7 cellular contexts compared by ENCODE assay signal in the genomic region with DNA sequence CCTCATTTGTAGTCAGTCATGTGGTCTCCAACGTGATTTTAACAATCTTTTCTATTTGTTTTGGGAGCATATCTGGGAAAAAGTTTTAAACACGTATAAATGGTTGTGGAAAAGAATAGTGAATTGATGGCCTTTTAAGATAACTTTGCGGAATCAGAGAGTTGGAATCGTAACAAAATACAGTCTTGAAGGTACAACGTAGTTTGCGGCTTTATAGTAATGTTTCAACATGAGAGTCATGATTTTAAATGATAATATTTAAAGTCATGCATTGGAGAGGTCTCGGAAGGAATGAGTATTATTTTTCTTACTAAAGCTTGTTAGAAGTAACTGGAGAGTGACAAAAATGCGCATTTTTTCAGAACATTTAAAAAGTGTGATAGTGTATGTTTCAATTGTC. TPM values are rescaled to one million over a fixed set of nuclear protein-coding genes. Genes with fewer than 3 reads are reported as not detected.
DNase-seq lines count a peak whose midpoint lies in the region; ATAC-seq lines count a peak whose summit lies in the region.

No MANE protein-coding gene starts in this region.

- H3K27ac ChIP-seq in HUES64 (ENCODE audit: low read depth, low read length) (0 out of 2 replicates have a peak overlapping the region, but pooled peaks have one; percentile 28), stomach smooth muscle (ENCODE audit: low read length) (no peak overlapping the region)

- peak overlapping the region; percentile 99 for H3K27ac Mint-ChIP-seq in activated naive CD4-positive, alpha-beta T cell treated with anti-CD3 and anti-CD28 coated beads, Interleukin-2, amount 50 U/mL, for 72 hours

- H3K4me1 ChIP-seq in HUES64 (ENCODE audit: insufficient read depth, low read length) (peaks cover 41% of the 10 kb centered on the region), stomach smooth muscle (ENCODE audit: control insufficient read depth, insufficient read depth, low read length) (peaks cover 4% of the 10 kb centered on the region)

- ATAC-seq in activated naive CD4-positive, alpha-beta T cell treated with anti-CD3 and anti-CD28 coated beads, Interleukin-2, amount 50 U/mL, for 72 hours: no peak

- H3K4me3 ChIP-seq in HUES64 (ENCODE audit: low read length) (peak overlapping the region; percentile 99), iPS-18c (ENCODE audit: insufficient read depth, low read depth, low read length) (peak overlapping the region; percentile 96), stomach smooth muscle (ENCODE audit: low read length in 2 of 2) (peak overlapping the region; percentile 74 to 90)

- no peaks in the 10 kb centered on the region for H3K27me3 ChIP-seq in HUES64 (ENCODE audit: insufficient read depth, low read length)
- H3K27me3 ChIP-seq in stomach smooth muscle (ENCODE audit: control insufficient read depth in 1 of 2, insufficient read depth in 2 of 2, low read length in 2 of 2): no peaks in the 10 kb centered on the region

- H3K36me3 ChIP-seq in HUES64 (ENCODE audit: insufficient read depth, low read length) (peaks cover 15% of the 10 kb centered on the region), stomach smooth muscle (ENCODE audit: control insufficient read depth in 2 of 2, insufficient read depth in 2 of 2, low read length in 2 of 2) (no peaks in the 10 kb centered on the region)

- H3K9ac ChIP-seq in HUES64 (ENCODE audit: low read depth, low read length) (peak overlapping the region; percentile 90), stomach smooth muscle (ENCODE audit: low read length in 2 of 2) (peak overlapping the region; percentile 90 to 94)

- no peak for DNase-seq in activated naive CD4-positive, alpha-beta T cell treated with anti-CD3 and anti-CD28 coated beads, Interleukin-2, amount 50 U/mL, for 72 hours (ENCODE audit: low spot score in 2 of 2)
- no peak for DNase-seq in stimulated activated CD4-positive, alpha-beta T cell treated with anti-CD3 and anti-CD28 coated beads, Interleukin-1b, Interleukin-23, amount 100 ng/mL, for 48 hours
- DNase-seq in NCI-H446 (lab: John Stamatoyannopoulos, UW) (no peak), DMS79 treated with DMSO at 0.1 percent for 48 hours (lab: John Stamatoyannopoulos, UW) (no peak)

- peaks cover 22 to 48% of the 10 kb centered on the region in 2 donors for H3K36me3 Mint-ChIP-seq in activated naive CD4-positive, alpha-beta T cell treated with anti-CD3 and anti-CD28 coated beads, Interleukin-2, amount 50 U/mL, for 72 hours

- no peaks in the 10 kb centered on the region for H3K9me3 Mint-ChIP-seq in activated naive CD4-positive, alpha-beta T cell treated with anti-CD3 and anti-CD28 coated beads, Interleukin-2, amount 50 U/mL, for 72 hours

- WGBS in HUES64: 1% methylated on average over 8 of the region's 8 CpGs

- H3K9me3 ChIP-seq in HUES64 (ENCODE audit: insufficient read depth, low read depth, low read length) (no peaks in the 10 kb centered on the region), iPS-18c (ENCODE audit: control insufficient read depth, insufficient read depth, low read length) (no peaks in the 10 kb centered on the region), stomach smooth muscle (ENCODE audit: control insufficient read depth in 2 of 2, low read length in 2 of 2) (no peaks in the 10 kb centered on the region)

RNA-seq across cellular contexts. Expression of a gene that starts 1.6 kb away (rescaled TPM):
- 21.8 TPM for polyA plus RNA-seq in HUES64 (2013, experiment 1 of 2)
- 24.3 TPM for polyA plus RNA-seq in HUES64 (2013, experiment 2 of 2)
- 10 to 100 TPM; 48.8 to 69.3 TPM for total RNA-seq in activated naive CD4-positive, alpha-beta T cell treated with anti-CD3 and anti-CD28 coated beads, Interleukin-2, amount 50 U/mL, for 72 hours
